In the genomic region with DNA sequence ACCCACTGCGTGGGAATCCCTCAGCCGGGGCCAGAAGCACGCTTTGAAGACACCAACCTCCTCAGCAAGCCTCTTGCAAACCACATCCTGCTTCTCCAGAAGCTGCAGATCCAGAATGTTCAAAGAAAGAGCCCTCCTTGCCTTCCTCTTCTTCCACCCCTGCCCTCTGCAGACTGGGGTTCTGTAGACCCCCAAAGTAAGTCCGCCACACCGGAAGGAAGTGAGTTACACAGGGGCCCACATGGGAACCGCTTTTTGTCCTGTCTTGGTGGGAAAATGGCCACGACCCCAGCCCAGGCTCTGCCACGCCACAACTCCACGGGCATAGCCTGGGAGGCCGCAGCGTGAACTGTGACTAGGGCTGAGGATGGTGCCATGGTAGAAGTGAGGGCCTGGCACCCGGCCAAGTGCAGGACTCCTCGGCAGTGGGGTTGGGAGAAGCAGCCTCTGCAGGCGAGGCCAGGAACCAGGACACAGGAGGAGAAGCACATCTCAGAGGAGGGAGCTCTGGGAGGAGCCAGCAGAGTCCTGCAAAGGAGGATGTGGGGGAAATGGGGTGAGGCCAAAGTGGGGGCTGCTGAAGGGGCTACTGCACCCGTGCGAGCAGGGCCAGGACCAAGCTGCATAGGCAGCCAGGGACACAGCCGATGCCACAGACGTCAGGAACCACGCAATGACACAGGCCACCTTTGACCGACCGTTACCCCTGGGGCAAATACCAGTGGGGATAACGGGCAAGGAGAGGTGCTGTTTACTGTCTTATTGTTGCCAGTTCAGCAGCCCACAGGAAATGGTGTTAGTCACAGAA, we compare ENCODE assay signal across 10 cellular contexts. TPM values are rescaled to one million over a fixed set of nuclear protein-coding genes. Genes with fewer than 3 reads are reported as not detected.
DNase-seq lines count a peak whose midpoint lies in the region; ATAC-seq lines count a peak whose summit lies in the region.
"Had no signal": no experiment of that assay in that cellular context is flagged by ENCODE, and none has a peak within 500 bp of the region (broad histone marks: within the 10 kb centered on the region; RNA-seq: fewer than 3 reads in every experiment).

No MANE protein-coding gene starts in this region.

- H4K8ac ChIP-seq in mesenchymal stem cell (ENCODE audit: low read length) = peak overlapping the region; percentile 27

- no peak for ATAC-seq in HG03460 (IDR thresholded peaks at IDR 0.05; ENCODE audit: unreplicated experiment)

- peak; percentile 18 for DNase-seq in A172 (ENCODE audit: low spot score)
- peak; percentile 47 for DNase-seq in MG63
- DNase-seq in activated T-cell treated with anti-CD3 and anti-CD28 coated beads for 1 hour (ENCODE audit: low read depth) = peak; percentile 35
- DNase-seq in mesenchymal stem cell = no peak
- DNase-seq in SW 1271 (lab: John Stamatoyannopoulos, UW) = no peak
- no peak for DNase-seq in NK-92 (lab: John Stamatoyannopoulos, UW; ENCODE audit: unreplicated experiment)
- DNase-seq in NCI-H187 treated with DMSO at 0.1 percent for 48 hours (lab: John Stamatoyannopoulos, UW) = no peak
- DNase-seq: NCI-H446 treated with DMSO at 0.1 percent for 48 hours had no signal

- no peak overlapping the region for H2AFZ ChIP-seq in mesenchymal stem cell (ENCODE audit: low read depth, low read length)

- no peak overlapping the region for H2BK120ac ChIP-seq in mesenchymal stem cell (ENCODE audit: low read depth, low read length)

- no peak overlapping the region for H4K91ac ChIP-seq in mesenchymal stem cell (ENCODE audit: low read length)

- H3K4me1 ChIP-seq in mesenchymal stem cell (ENCODE audit: control insufficient read depth, insufficient read depth, low read depth, low read length) = peaks cover 7% of the 10 kb centered on the region

- peak overlapping the region in 1 of 2 experiments; percentile 53 for H3K14ac ChIP-seq in mesenchymal stem cell (ENCODE audit: low read length in 2 of 2)

- 94% methylated on average over 22 of the region's 22 CpGs for WGBS in mesenchymal stem cell

- no peak overlapping the region for H2BK5ac ChIP-seq in mesenchymal stem cell (ENCODE audit: low read depth, low read length, poor library complexity, severe bottlenecking)

- H2BK15ac ChIP-seq in mesenchymal stem cell (ENCODE audit: low read depth, poor library complexity, severe bottlenecking) = no peak overlapping the region

- no peak overlapping the region for H3K4me2 ChIP-seq in mesenchymal stem cell (ENCODE audit: low read length, poor library complexity, severe bottlenecking)

- H3K27me3 ChIP-seq in MG63 = peaks cover 8% of the 10 kb centered on the region; the same call in 1 of the 2 replicates
- peaks cover 47 to 57% of the 10 kb centered on the region in 2 experiments for H3K27me3 ChIP-seq in mesenchymal stem cell (ENCODE audit: control insufficient read depth in 1 of 2, insufficient read depth in 1 of 2, low read length in 2 of 2)

- H2BK12ac ChIP-seq in mesenchymal stem cell (ENCODE audit: low read length in 2 of 2) = peak overlapping the region in 1 of 2 experiments; percentile 18

- peak overlapping the region; percentile 44 for H3K4me3 ChIP-seq in MG63
- H3K4me3 ChIP-seq in mesenchymal stem cell (ENCODE audit: insufficient read depth in 1 of 2, low read depth in 1 of 2, low read length in 2 of 2) = peak overlapping the region in 1 of 2 experiments; percentile 67
- H3K4me3 ChIP-seq: left lung had no signal

- peak overlapping the region in 1 of 2 experiments; percentile 67 for H3K23ac ChIP-seq in mesenchymal stem cell (ENCODE audit: low read length in 2 of 2)

- H3K9me3 ChIP-seq in MG63 = no peaks in the 10 kb centered on the region
- no peaks in the 10 kb centered on the region for H3K9me3 ChIP-seq in mesenchymal stem cell (ENCODE audit: control insufficient read depth, low read length)
- H3K9me3 ChIP-seq: left lung had no signal

- no peak overlapping the region for H3K4ac ChIP-seq in mesenchymal stem cell (ENCODE audit: low read depth in 1 of 2, low read length in 2 of 2)

- H3K79me1 ChIP-seq in mesenchymal stem cell (replicated peaks; ENCODE audit: low read length, poor library complexity, severe bottlenecking) = peaks cover 2% of the 10 kb centered on the region

- no peaks in the 10 kb centered on the region for H3K36me3 ChIP-seq in MG63
- peaks cover 0 to 18% of the 10 kb centered on the region in 2 experiments for H3K36me3 ChIP-seq in mesenchymal stem cell (ENCODE audit: control insufficient read depth in 1 of 2, insufficient read depth in 2 of 2, low read depth in 1 of 2, low read length in 2 of 2)
- H3K36me3 ChIP-seq: left lung had no signal

- H3K9ac ChIP-seq in mesenchymal stem cell (ENCODE audit: low read length) = peak overlapping the region; percentile 64

- no peak overlapping the region for H3K27ac ChIP-seq in mesenchymal stem cell (ENCODE audit: low read length, poor library complexity, severe bottlenecking)
- H3K27ac ChIP-seq: left lung had no signal

- H2AK5ac ChIP-seq in mesenchymal stem cell (ENCODE audit: low read length, severe bottlenecking) = no peak overlapping the region

- no peak overlapping the region for H3K18ac ChIP-seq in mesenchymal stem cell (ENCODE audit: low read depth in 1 of 2, low read length in 2 of 2)

RNA-seq across cellular contexts. Expression of a gene that starts 30.9 kb away (rescaled TPM):
- not detected in 2 replicates for total RNA-seq in A172 (2014; rRNA removed; shearing (Covaris generic))
- total RNA-seq in MG63 (2014; rRNA removed; shearing (Covaris generic); ENCODE audit: low replicate concordance) = 0.12 TPM in 1 of 2 replicates, not detected in the other
- polyA plus RNA-seq in mesenchymal stem cell (2013, experiment 1 of 2) = 24.7 TPM
- 24.2 TPM for polyA plus RNA-seq in mesenchymal stem cell (2013, experiment 2 of 2)

Comparison
In these comparisons a context has a peak if more than half of its experiments do, and no peak if none do; other contexts are left out.
1. DNase-seq: peak in A172 (single experiment), MG63 (single experiment) and activated T-cell treated with anti-CD3 and anti-CD28 coated beads for 1 hour (single experiment); none in mesenchymal stem cell (single experiment), SW 1271 (0 of 2), NK-92 (single experiment) and NCI-H187 treated with DMSO at 0.1 percent for 48 hours (single experiment).